ENCODE assay signal across 27 cellular contexts in genomic region chr6:144722925-144723324, GRCh38.
DNase-seq lines count a peak whose midpoint lies in the region; ATAC-seq and TF ChIP-seq lines count a peak whose summit lies in the region.
"Had no signal": no experiment of that assay in that cellular context is flagged by ENCODE, and none has a peak within 500 bp of the region (broad histone marks: within the 10 kb centered on the region; RNA-seq: fewer than 3 reads in every experiment).

No MANE protein-coding gene starts in this region.

- H3K9me3 ChIP-seq in neutrophil = no peaks in the 10 kb centered on the region
- H3K9me3 ChIP-seq: body of pancreas, left ventricle myocardium inferior, psoas muscle, sigmoid colon, SJCRH30, stomach, thyroid gland had no signal

- H3K27ac ChIP-seq in neutrophil = peak overlapping the region; percentile 25
- H3K27ac ChIP-seq: body of pancreas, left ventricle myocardium inferior, psoas muscle, sigmoid colon, SJCRH30, stomach, thyroid gland had no signal

- intact Hi-C loops in cardiac septum (cut with DNase I) (no loop called here), Right ventricle myocardium inferior (cut with DNase I) (no loop called here)

- no peak overlapping the region for H3K4me3 ChIP-seq in neutrophil (ENCODE audit: low read depth in 1 of 2, low read length in 1 of 2)
- H3K4me3 ChIP-seq: body of pancreas, left ventricle myocardium inferior, psoas muscle, sigmoid colon, SJCRH30, stomach, thyroid gland had no signal

- no peak for TF ChIP-seq CTCF in neutrophil (IDR thresholded peaks at IDR 0.05)

- peak; percentile 36 for ATAC-seq in HG02884 (IDR thresholded peaks at IDR 0.05; ENCODE audit: unreplicated experiment)
- ATAC-seq in Right ventricle myocardium inferior = no peak
- ATAC-seq: activated CD8-positive, alpha-beta T cell treated with anti-CD3 and anti-CD28 coated beads, Interleukin-2, amount 10 ng/mL, durations not matched to agents 7 days and 5 days; activated T-cell treated with anti-CD3 and anti-CD28 coated beads, Interleukin-2, amount 50 U/mL, for 4 hours; body of pancreas; Panc1; psoas muscle had no signal

- peaks cover 3 to 10% of the 10 kb centered on the region in 2 experiments for H3K4me1 ChIP-seq in neutrophil (ENCODE audit: control insufficient read depth in 1 of 2, insufficient read depth in 1 of 2, low read depth in 1 of 2, low read length in 1 of 2)
- H3K4me1 ChIP-seq: body of pancreas, psoas muscle, sigmoid colon had no signal

- peaks cover 7% of the 10 kb centered on the region for H3K36me3 ChIP-seq in neutrophil
- H3K36me3 ChIP-seq: sigmoid colon, thyroid gland had no signal

- DNase-seq in SIG-M5 treated with dmso at 0.1 percent for 504 hours (lab: John Stamatoyannopoulos, UW; ENCODE audit: unreplicated experiment) (peak; percentile 39), SIG-M5 (lab: John Stamatoyannopoulos, UW) (no peak), OCI-M1 (lab: John Stamatoyannopoulos, UW) (peak; percentile 21), cardiac septum (ENCODE audit: low spot score) (no peak), germinal center (ENCODE audit: low spot score) (no peak), Right ventricle myocardium inferior (ENCODE audit: missing footprints) (no peak)
- DNase-seq: activated CD4-positive, CD25-positive, alpha-beta regulatory T cell treated with anti-CD3 and anti-CD28 coated beads, Interleukin-2, amount 50 U/mL, for 72 hours; activated CD8-positive, alpha-beta T cell treated with anti-CD3 and anti-CD28 coated beads, Interleukin-2, amount 10 ng/mL, durations not matched to agents 7 days and 5 days; activated gamma-delta T cell treated with Interleukin-2 at 50 U/mL for 16 hours; activated T-cell treated with anti-CD3 and anti-CD28 coated beads, Interleukin-2, amount 50 U/mL, for 4 hours; body of pancreas; CD4-positive, alpha-beta memory T cell; H7; left ventricle myocardium inferior; NCI-H1417 treated with DMSO at 0.1 percent for 48 hours; NCI-H2107; NCI-H446; occipital lobe; psoas muscle; sigmoid colon; SJCRH30; stomach; T-helper 1 cell; thyroid gland had no signal

- no peaks in the 10 kb centered on the region for H3K27me3 ChIP-seq in neutrophil
- H3K27me3 ChIP-seq: body of pancreas, sigmoid colon, SJCRH30, stomach, thyroid gland had no signal

Comparison
In these comparisons a context has a peak if more than half of its experiments do, and no peak if none do; other contexts are left out.
1. DNase-seq: peak in SIG-M5 treated with dmso at 0.1 percent for 504 hours (single experiment) and OCI-M1 (single experiment); none in SIG-M5 (single experiment), cardiac septum (single experiment), germinal center (single experiment) and Right ventricle myocardium inferior (single experiment).